Comparison of ENCODE assay signal across 8 cellular contexts in genomic region chr15:48285329-48286214, GRCh38. TPM values are rescaled to one million over a fixed set of nuclear protein-coding genes. Genes with fewer than 3 reads are reported as not detected.
DNase-seq lines count a peak whose midpoint lies in the region; ATAC-seq and TF ChIP-seq lines count a peak whose summit lies in the region.

No MANE protein-coding gene starts in this region.

- CTCF ChIA-PET in Panc1 (lab: Charles Lee): interaction anchor here (0.6 to 1.8 kb wide), 2 partner anchors 35 to 172 kb away, joined by 4 read pairs; no protein-coding TSS in a partner anchor

- BruUV-seq in Panc1 (replicated peaks; lab: Mats Ljungman, UMichigan): no TSS peak

- TF ChIP-seq CTCF in Panc1 (IDR thresholded peaks at IDR 0.05) (peak; percentile 79), adrenal gland (IDR thresholded peaks at IDR 0.05) (peak; percentile 64 to 77 (median 69))

- H3K4me1 ChIP-seq in Karpas-422 (ENCODE audit: low read length) (peaks cover 4% of the 10 kb centered on the region), Panc1 (ENCODE audit: control insufficient read depth, insufficient read depth, low read length) (peaks cover 4% of the 10 kb centered on the region; the same call in 1 of the 2 replicates), adrenal gland (replicated peaks in 1 of 2) (peaks cover 0 to 16% of the 10 kb centered on the region in 2 donors)

- H3K79me2 ChIP-seq in Karpas-422 (ENCODE audit: low read length): no peaks in the 10 kb centered on the region

- intact Hi-C loops in Panc1 (cut with micrococcal nuclease; ENCODE audit: unreplicated experiment) (loop anchor here (10.0 kb wide), 1 partner anchor 1091 kb away; no protein-coding TSS in a partner anchor), adrenal gland (cut with DNase I) (loop anchor here in 1 of 2 donors (10.0 kb wide), 1 partner anchor 1091 kb away; no protein-coding TSS in a partner anchor), left cardiac atrium (cut with DNase I) (loop anchor here in 1 of 2 donors (5.0 kb wide), 1 partner anchor 1088 kb away; no protein-coding TSS in a partner anchor)

- H3K27me3 ChIP-seq in Karpas-422 (ENCODE audit: low read length) (no peaks in the 10 kb centered on the region), Panc1 (ENCODE audit: control insufficient read depth, insufficient read depth, low read length) (peaks cover 5% of the 10 kb centered on the region), adrenal gland (no peaks in the 10 kb centered on the region)

- H3K9me3 ChIP-seq in Karpas-422 (ENCODE audit: low read length): no peaks in the 10 kb centered on the region
- no peaks in the 10 kb centered on the region for H3K9me3 ChIP-seq in Panc1 (ENCODE audit: control insufficient read depth, insufficient read depth, low read depth, low read length)
- H3K9me3 ChIP-seq in adrenal gland (replicated peaks in 1 of 3): no peaks in the 10 kb centered on the region

- no peaks in the 10 kb centered on the region for H3K9me2 ChIP-seq in Karpas-422 (replicated peaks; ENCODE audit: insufficient read depth, low read length)

- H4K20me1 ChIP-seq in Karpas-422 (ENCODE audit: insufficient read depth, low read depth, low read length): no peaks in the 10 kb centered on the region

- POLR2A ChIA-PET in Panc1 (lab: Charles Lee): interaction anchor here (0.5 kb wide), 1 partner anchor 807 kb away, joined by 7 read pairs; no protein-coding TSS in a partner anchor

- 16 to 22% (median 19%) methylated on average over 14 of the region's 14 CpGs for WGBS in adrenal gland, 4 donors

- ATAC-seq in GM19463 (IDR thresholded peaks at IDR 0.05; ENCODE audit: unreplicated experiment) (peak; percentile 73), Panc1 (peak; percentile 89), left cardiac atrium (peak; percentile 68 to 85), HG02588 (IDR thresholded peaks at IDR 0.05; ENCODE audit: unreplicated experiment) (no peak)

- in situ Hi-C loops in Panc1 (cut with HindIII; ENCODE audit: low pct_unique_long_range_greater_than_20kb, low sequenced_read_pairs): no loop called here

- H3K4me3 ChIP-seq in Karpas-422 (ENCODE audit: low read length) (0 out of 2 replicates have a peak overlapping the region, but pooled peaks have one; percentile 11), Panc1 (ENCODE audit: low read depth in 2 of 2, low read length in 2 of 2) (peak overlapping the region in 1 of 2 experiments; percentile 10; a peak in 1 of 4 replicates), adrenal gland (peak overlapping the region in 1 of 4 donors; percentile 49)

- peak overlapping the region; percentile 84; the same call in 1 of the 2 replicates for H2AFZ ChIP-seq in Karpas-422 (ENCODE audit: low read length)

- H3K27ac ChIP-seq in Karpas-422 (ENCODE audit: low read length) (no peak overlapping the region), Panc1 (ENCODE audit: low read length) (no peak overlapping the region), adrenal gland (peak overlapping the region in 1 of 5 donors; percentile 9)

- H3K9ac ChIP-seq in Karpas-422 (ENCODE audit: low read length): peak overlapping the region; percentile 16; the same call in 1 of the 2 replicates

- TF ChIP-seq POLR2A in adrenal gland (IDR thresholded peaks at IDR 0.05): no peak

- H3K36me3 ChIP-seq in Karpas-422 (ENCODE audit: insufficient read depth, low read length) (no peaks in the 10 kb centered on the region), Panc1 (ENCODE audit: control insufficient read depth, insufficient read depth, low read length) (no peaks in the 10 kb centered on the region), adrenal gland (replicated peaks in 1 of 2) (no peaks in the 10 kb centered on the region)

- H3K4me2 ChIP-seq in Karpas-422 (ENCODE audit: low read depth, low read length, poor library complexity, severe bottlenecking): peak overlapping the region; percentile 45

- DNase-seq in DMS153 (lab: John Stamatoyannopoulos, UW) (peak; percentile 56), Karpas-422 (peak; percentile 85), Panc1 (ENCODE audit: low read depth, low spot score) (peak; percentile 66), adrenal gland (peak; percentile 47 to 78 (median 69)), left cardiac atrium (peak; percentile 58), pulmonary artery endothelial cell (ENCODE audit: low read depth, low spot score) (peak; percentile 41)

RNA-seq across cellular contexts. Expression of gene DUT, which starts 45.7 kb away (rescaled TPM):
- 147 and 155 TPM in 2 replicates for total RNA-seq in Karpas-422 (2014; rRNA removed; shearing (Covaris generic); ENCODE audit: low replicate concordance)
- total RNA-seq in Panc1 (2021; ENCODE audit: unreplicated experiment) (220 TPM), adrenal gland (100 to 1,000 TPM in 3 of 8 donors, 10 to 100 TPM in 5; 54.7 to 141 (median 93.2) TPM), left cardiac atrium (10 to 100 TPM; 76.6 to 83.6 TPM), pulmonary artery endothelial cell (57.0 and 72.8 TPM in 2 replicates)
- 164 TPM for polyA plus RNA-seq in Panc1 (2012; ENCODE audit: insufficient read length)
- polyA plus RNA-seq in adrenal gland: 10 to 100 TPM; 43.9 to 93.1 (median 75.4) TPM
